10 cellular contexts compared by ENCODE assay signal in the genomic region with DNA sequence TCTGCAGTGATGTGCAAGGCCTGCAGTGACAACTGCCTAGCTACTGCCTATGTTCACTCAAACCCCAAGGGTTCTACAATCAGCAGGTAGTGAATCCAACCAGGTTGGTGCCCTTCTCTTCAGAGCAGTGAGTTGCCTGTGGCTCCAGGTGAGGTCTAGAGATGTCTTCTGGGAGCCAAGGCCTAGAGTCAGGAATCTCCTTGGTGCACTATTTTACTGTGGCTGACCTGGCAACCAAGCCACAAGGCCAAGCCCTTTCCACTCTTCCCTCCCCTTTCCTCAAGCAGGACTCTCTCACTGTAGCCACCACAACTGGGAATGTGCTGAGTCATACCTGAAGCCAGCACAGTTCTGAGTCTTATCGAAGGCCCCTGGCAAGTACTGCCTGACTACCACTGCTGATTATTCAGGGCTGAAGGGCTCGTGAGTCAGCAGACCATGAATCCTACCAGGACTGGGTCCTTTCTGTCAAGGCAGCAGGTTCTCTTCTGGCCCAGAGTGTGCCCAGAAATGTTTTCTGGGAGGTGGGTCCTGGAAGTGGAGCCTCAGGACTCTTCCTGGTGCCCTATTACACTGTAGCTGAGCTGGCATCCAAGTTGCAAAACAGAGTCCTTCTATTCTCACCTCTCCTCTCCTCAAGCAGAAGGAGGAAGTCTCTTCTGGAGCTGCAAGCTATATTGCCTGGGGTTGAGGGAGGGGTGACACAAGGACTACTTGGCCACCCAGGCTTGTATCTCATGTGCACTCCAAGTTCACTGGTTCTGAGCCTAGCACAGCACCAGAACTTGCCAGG.
DNase-seq lines count a peak whose midpoint lies in the region; ATAC-seq and TF ChIP-seq lines count a peak whose summit lies in the region.
"Had no signal": no experiment of that assay in that cellular context is flagged by ENCODE, and none has a peak within 500 bp of the region (broad histone marks: within the 10 kb centered on the region; RNA-seq: fewer than 3 reads in every experiment).

No MANE protein-coding gene starts in this region.

- no peaks in the 10 kb centered on the region for H3K36me3 Mint-ChIP-seq in CD4-positive, alpha-beta T cell (ENCODE audit: low read depth)

- H3K4me3 ChIP-seq in brain microvascular endothelial cell (ENCODE audit: low read depth, low read length) (no peak overlapping the region), lung (no peak overlapping the region)

- H3K4me3 Mint-ChIP-seq in CD4-positive, alpha-beta T cell, result no peak overlapping the region
- H3K4me3 Mint-ChIP-seq: activated T-cell treated with anti-CD3 and anti-CD28 coated beads, Interleukin-2, amount 50 U/mL, for 72 hours had no signal

- no peak for TF ChIP-seq CTCF in C4-2B (conservative IDR thresholded peaks at IDR 0.05)
- no peak for TF ChIP-seq CTCF in brain microvascular endothelial cell (IDR thresholded peaks at IDR 0.05; ENCODE audit: low read depth, low read length, missing control alignments)
- no peak for TF ChIP-seq CTCF in lung (IDR thresholded peaks at IDR 0.05; ENCODE audit: control extremely low read depth, extremely low read depth)
- no peak for TF ChIP-seq CTCF in CD4-positive, alpha-beta T cell (IDR thresholded peaks at IDR 0.05)

- H3K4me1 Mint-ChIP-seq in CD4-positive, alpha-beta T cell (ENCODE audit: low read depth), result no peaks in the 10 kb centered on the region

- no peak overlapping the region for H3K27ac Mint-ChIP-seq in CD4-positive, alpha-beta T cell

- H3K27ac ChIP-seq in C4-2B (peak overlapping the region; percentile 2; the same call in 1 of the 2 replicates), brain microvascular endothelial cell (no peak overlapping the region), lung (ENCODE audit: low read depth in 1 of 2, low read length in 1 of 2) (no peak overlapping the region)
- H3K27ac ChIP-seq in CD4-positive, alpha-beta T cell (ENCODE audit: low read depth, low read length), result no peak overlapping the region

- H3K4me1 ChIP-seq in lung (ENCODE audit: control insufficient read depth in 2 of 2, insufficient read depth in 2 of 2, low read length in 2 of 2), result peaks cover 0 to 2% of the 10 kb centered on the region in 2 donors

- intact Hi-C loops in CD4-positive, alpha-beta T cell (cut with DNase I, micrococcal nuclease), result no loop called here

- 47 to 59% methylated on average over 2 of the region's 2 CpGs for WGBS in lung, 2 donors

- H3K36me3 ChIP-seq in brain microvascular endothelial cell (replicated peaks) (no peaks in the 10 kb centered on the region), lung (ENCODE audit: control insufficient read depth in 2 of 2, insufficient read depth in 2 of 2, low read length in 2 of 2) (no peaks in the 10 kb centered on the region)

- CTCF ChIA-PET in CD4-positive, alpha-beta T cell (lab: Charles Lee), result no interaction called here

- no peaks in the 10 kb centered on the region for H3K9me3 ChIP-seq in lung (ENCODE audit: control insufficient read depth in 2 of 2, insufficient read depth in 1 of 2, low read length in 1 of 2)
- H3K9me3 ChIP-seq in CD4-positive, alpha-beta T cell (ENCODE audit: control insufficient read depth, low read length), result no peaks in the 10 kb centered on the region

- POLR2A ChIA-PET in CD4-positive, alpha-beta T cell (lab: Charles Lee), result no interaction called here

- no peaks in the 10 kb centered on the region for H3K9me3 Mint-ChIP-seq in CD4-positive, alpha-beta T cell
- H3K9me3 Mint-ChIP-seq: activated T-cell treated with anti-CD3 and anti-CD28 coated beads, Interleukin-2, amount 50 U/mL, for 72 hours had no signal

- peak; percentile 62 for ATAC-seq in lung (ENCODE audit: insufficient read depth, low FRiP score)
- ATAC-seq in HG03135 (IDR thresholded peaks at IDR 0.05; ENCODE audit: unreplicated experiment), result no peak
- ATAC-seq in CD4-positive, alpha-beta T cell (ENCODE audit: poor library complexity), result no peak
- ATAC-seq: activated T-cell treated with anti-CD3 and anti-CD28 coated beads, Interleukin-2, amount 50 U/mL, for 72 hours had no signal

- DNase-seq in LHCN-M2 (ENCODE audit: low read depth) (peak; percentile 97), brain microvascular endothelial cell (peak; percentile 95), lung (ENCODE audit: low spot score) (peak; percentile 42), SIG-M5 treated with dmso at 0.1 percent for 504 hours (lab: John Stamatoyannopoulos, UW; ENCODE audit: unreplicated experiment) (no peak)
- no peak for DNase-seq in CD4-positive, alpha-beta T cell
- no peak for DNase-seq in activated effector memory CD4-positive, alpha-beta T cell treated with Interleukin-2 at 50 U/mL for 16 hours
- DNase-seq: activated T-cell treated with anti-CD3 and anti-CD28 coated beads, Interleukin-2, amount 50 U/mL, for 72 hours; stimulated activated CD4-positive, alpha-beta T cell treated with anti-CD3 and anti-CD28 coated beads, Interleukin-4, amount 100 ng/mL, for 1 hour had no signal

- H3K27me3 Mint-ChIP-seq in CD4-positive, alpha-beta T cell, result peaks cover 30% of the 10 kb centered on the region

- H3K27me3 ChIP-seq in brain microvascular endothelial cell (replicated peaks), result no peaks in the 10 kb centered on the region
- no peaks in the 10 kb centered on the region for H3K27me3 ChIP-seq in lung (ENCODE audit: control insufficient read depth, insufficient read depth)
- H3K27me3 ChIP-seq in CD4-positive, alpha-beta T cell (ENCODE audit: control insufficient read depth, insufficient read depth, low read length), result no peaks in the 10 kb centered on the region

- in situ Hi-C loops in brain microvascular endothelial cell (cut with HindIII; ENCODE audit: low pct_ligation_motif_present, low sequenced_read_pairs), result no loop called here

Comparison
In these comparisons a context has a peak if more than half of its experiments do, and no peak if none do; other contexts are left out.
1. DNase-seq: peak in LHCN-M2 (single experiment), brain microvascular endothelial cell (single experiment) and lung (single experiment); none in SIG-M5 treated with dmso at 0.1 percent for 504 hours (single experiment), CD4-positive, alpha-beta T cell (0 of 10) and activated effector memory CD4-positive, alpha-beta T cell treated with Interleukin-2 at 50 U/mL for 16 hours (single experiment).